ENCODE assay signal across 9 cellular contexts in genomic region chr3:142595141-142595540, GRCh38. TPM values are rescaled to one million over a fixed set of nuclear protein-coding genes. Genes with fewer than 3 reads are reported as not detected.
DNase-seq lines count a peak whose midpoint lies in the region; ATAC-seq, FAIRE-seq and TF ChIP-seq lines count a peak whose summit lies in the region.
"Had no signal": no experiment of that assay in that cellular context is flagged by ENCODE, and none has a peak within 500 bp of the region (broad histone marks: within the 10 kb centered on the region; RNA-seq: fewer than 3 reads in every experiment).

No MANE protein-coding gene starts in this region.

- H3K79me1 ChIP-seq in IMR-90 (ENCODE audit: low read depth in 1 of 2, low read length in 2 of 2) = no peaks in the 10 kb centered on the region; a peak in 1 of 4 replicates

- H4K91ac ChIP-seq in IMR-90 (ENCODE audit: insufficient read depth, low read depth, low read length) = no peak overlapping the region

- H2AK5ac ChIP-seq in IMR-90 (ENCODE audit: low read depth, low read length) = no peak overlapping the region

- H3K4me1 ChIP-seq in A673 (ENCODE audit: insufficient read depth, low read length, poor library complexity, severe bottlenecking) = no peaks in the 10 kb centered on the region
- no peaks in the 10 kb centered on the region for H3K4me1 ChIP-seq in IMR-90 (ENCODE audit: control insufficient read depth, insufficient read depth, low read length)
- peaks cover 0 to 14% of the 10 kb centered on the region in 2 experiments; a peak in 3 of 5 replicates for H3K4me1 ChIP-seq in K562 (replicated peaks in 1 of 2; ENCODE audit: control insufficient read depth in 2 of 2, insufficient read depth in 2 of 2, low read length in 2 of 2)
- peaks cover 2 to 18% of the 10 kb centered on the region in 2 donors for H3K4me1 ChIP-seq in mucosa of rectum (ENCODE audit: control insufficient read depth in 2 of 2, insufficient read depth in 2 of 2, low read length in 2 of 2)
- peaks cover 0 to 9% (median 7%) of the 10 kb centered on the region in 4 donors for H3K4me1 ChIP-seq in tibial artery

- no peak overlapping the region for H2BK20ac ChIP-seq in IMR-90 (ENCODE audit: low read depth, low read length)

- H2AK9ac ChIP-seq in IMR-90 (replicated peaks; ENCODE audit: low read depth, low read length, poor library complexity) = no peak overlapping the region

- no peak overlapping the region for H2BK5ac ChIP-seq in IMR-90 (ENCODE audit: low read depth, low read length, poor library complexity, severe bottlenecking)

- FAIRE-seq in K562 (lab: Jason Lieb, UNC) = no peak

- TF ChIP-seq EP300 in K562 (IDR thresholded peaks at IDR 0.05; ENCODE audit: low read length) = no peak

- H3K9ac ChIP-seq in IMR-90 (ENCODE audit: low read depth, low read length) (no peak overlapping the region; the same call in 1 of the 2 replicates), K562 (ENCODE audit: insufficient read depth in 1 of 2, low read depth in 2 of 2, low read length in 2 of 2) (peak overlapping the region in 1 of 2 experiments; percentile 63; a peak in 1 of 4 replicates), mucosa of rectum (ENCODE audit: low read depth in 1 of 2, low read length in 2 of 2) (peak overlapping the region in 1 of 2 donors; percentile 97)

- DNase-seq in A673 (ENCODE audit: low spot score) (no peak), IMR-90 (no peak), K562 (ENCODE audit: extremely low read depth in 1 of 4, low spot score in 3 of 4) (no peak), activated gamma-delta T cell (lab: John Stamatoyannopoulos, UW) (no peak), NCI-H526 treated with DMSO at 0.1 percent for 48 hours (lab: John Stamatoyannopoulos, UW) (no peak), tibial artery (no peak)
- DNase-seq: gastrocnemius medialis had no signal

- H3K4me3 ChIP-seq in A673 (ENCODE audit: low read depth, low read length, poor library complexity, severe bottlenecking) (peak overlapping the region; percentile 63), IMR-90 (ENCODE audit: insufficient read depth, low read depth, low read length) (no peak overlapping the region), K562 (no peak overlapping the region), mucosa of rectum (ENCODE audit: low read length in 2 of 2) (peak overlapping the region; percentile 95 to 96), tibial artery (peak overlapping the region in 1 of 2 donors; percentile 63)

- H3K23ac ChIP-seq in IMR-90 (ENCODE audit: low read depth, low read length) = no peak overlapping the region

- no peak overlapping the region for H4K5ac ChIP-seq in IMR-90 (ENCODE audit: low read depth, low read length)

- H4K8ac ChIP-seq in IMR-90 (ENCODE audit: low read depth in 2 of 2, low read length in 2 of 2) = no peak overlapping the region

- H3K56ac ChIP-seq in IMR-90 (ENCODE audit: extremely low read depth, insufficient read depth, low read length) = no peak overlapping the region

- in situ Hi-C loops in IMR-90 (cut with MboI; ENCODE audit: low sequenced_read_pairs) = no loop called here
- in situ Hi-C loops in K562 (cut with MboI) = loop anchor here (10.0 kb wide), 1 partner anchor 230 kb away; no protein-coding TSS in a partner anchor

- H3K27me3 ChIP-seq in A673 (replicated peaks; ENCODE audit: insufficient read depth, low read depth, low read length, poor library complexity) (no peaks in the 10 kb centered on the region), IMR-90 (ENCODE audit: control insufficient read depth, insufficient read depth, low read length) (peaks cover under 1% of the 10 kb centered on the region; the same call in 1 of the 2 replicates), K562 (ENCODE audit: control insufficient read depth in 2 of 2, insufficient read depth in 2 of 2, low read length in 2 of 2) (no peaks in the 10 kb centered on the region), mucosa of rectum (ENCODE audit: control insufficient read depth in 2 of 2, insufficient read depth in 2 of 2, low read length in 2 of 2) (no peaks in the 10 kb centered on the region), tibial artery (no peaks in the 10 kb centered on the region)
- H3K27me3 ChIP-seq: gastrocnemius medialis had no signal

- H3K27ac ChIP-seq in A673 (ENCODE audit: low read depth, low read length, poor library complexity, severe bottlenecking) (no peak overlapping the region), IMR-90 (ENCODE audit: insufficient read depth, low read length) (no peak overlapping the region), K562 (ENCODE audit: extremely low read depth, low read depth, low read length) (peak overlapping the region; percentile 62; the same call in 2 of the 3 replicates), mucosa of rectum (ENCODE audit: low read depth in 2 of 2, low read length in 2 of 2) (peak overlapping the region; percentile 91 to 93), tibial artery (peak overlapping the region in 1 of 2 donors; percentile 65)

- H3K4me2 ChIP-seq in IMR-90 (ENCODE audit: low read depth, low read length) (peak overlapping the region; percentile 75; the same call in 1 of the 2 replicates), K562 (ENCODE audit: insufficient read depth, low read length) (peak overlapping the region; percentile 84; the same call in 1 of the 2 replicates)

- BruUV-seq in A673 (replicated peaks; lab: Mats Ljungman, UMichigan) (no TSS peak), IMR-90 (replicated peaks; lab: Mats Ljungman, UMichigan) (no TSS peak), K562 (replicated peaks; lab: Mats Ljungman, UMichigan) (no TSS peak)

- no CpG with 5 or more reads among the region's 1 CpG for WGBS in IMR-90 (ENCODE audit: extremely low coverage in 2 of 2, insufficient read length in 1 of 2), 2 experiments
- WGBS in K562 (ENCODE audit: insufficient coverage, low coverage, missing lambda C conversion rate) = 11% methylated on average over 1 of the region's 1 CpG

- H2BK120ac ChIP-seq in IMR-90 (ENCODE audit: low read depth, low read length) = peak overlapping the region; percentile 21; the same call in 1 of the 2 replicates

- H3K14ac ChIP-seq in IMR-90 (replicated peaks; ENCODE audit: low read depth, low read length) = no peak overlapping the region

- no peak overlapping the region for H2BK15ac ChIP-seq in IMR-90 (ENCODE audit: low read depth, low read length)

- H3K36me3 ChIP-seq in A673 (ENCODE audit: insufficient read depth, low read length, poor library complexity, severe bottlenecking) (no peaks in the 10 kb centered on the region), IMR-90 (ENCODE audit: control insufficient read depth, insufficient read depth, low read length) (no peaks in the 10 kb centered on the region), K562 (ENCODE audit: control insufficient read depth, insufficient read depth, low read length) (no peaks in the 10 kb centered on the region), mucosa of rectum (ENCODE audit: control insufficient read depth in 2 of 2, insufficient read depth in 2 of 2, low read length in 2 of 2) (peaks cover 0 to 3% of the 10 kb centered on the region in 2 donors), tibial artery (no peaks in the 10 kb centered on the region)
- H3K36me3 ChIP-seq: gastrocnemius medialis had no signal

- H3K4ac ChIP-seq in IMR-90 (ENCODE audit: low read depth, low read length) = no peak overlapping the region

- H3K9me3 ChIP-seq in A673 (ENCODE audit: low read depth, low read length, poor library complexity, severe bottlenecking) (no peaks in the 10 kb centered on the region), IMR-90 (ENCODE audit: control insufficient read depth, insufficient read depth, low read length) (no peaks in the 10 kb centered on the region), K562 (replicated peaks; ENCODE audit: control insufficient read depth, insufficient read depth, low read depth, low read length) (no peaks in the 10 kb centered on the region), mucosa of rectum (ENCODE audit: control insufficient read depth in 2 of 2, low read length in 2 of 2) (no peaks in the 10 kb centered on the region), tibial artery (no peaks in the 10 kb centered on the region)
- H3K9me3 ChIP-seq: gastrocnemius medialis had no signal

- ATAC-seq in IMR-90 (ENCODE audit: low read depth) = no peak
- no peak for ATAC-seq in K562
- ATAC-seq in GM18868 (IDR thresholded peaks at IDR 0.05; ENCODE audit: unreplicated experiment) = no peak

- TF ChIP-seq POLR2A in IMR-90 (IDR thresholded peaks at IDR 0.05; ENCODE audit: low read depth, low read length) (no peak), K562 (conservative IDR thresholded peaks at IDR 0.05) (no peak)

- no peaks in the 10 kb centered on the region for H4K20me1 ChIP-seq in IMR-90 (ENCODE audit: insufficient read depth, low read length)
- H4K20me1 ChIP-seq in K562 (replicated peaks; ENCODE audit: control insufficient read depth, insufficient read depth, low read length) = no peaks in the 10 kb centered on the region

- no peaks in the 10 kb centered on the region for H3K9me1 ChIP-seq in IMR-90 (ENCODE audit: insufficient read depth, low read length)
- no peaks in the 10 kb centered on the region for H3K9me1 ChIP-seq in K562 (ENCODE audit: control insufficient read depth, insufficient read depth, low read length)

- intact Hi-C loops in A673 (cut with micrococcal nuclease; ENCODE audit: unreplicated experiment) = no loop called here
- intact Hi-C loops in IMR-90 (cut with micrococcal nuclease) = loop anchor here (5.0 to 10.0 kb wide), 2 partner anchors 127 to 210 kb away; partner anchors contain the start of gene TRPC1
- intact Hi-C loops in K562 (cut with micrococcal nuclease) = loop anchor here (5.0 kb wide), 1 partner anchor 132 kb away; no protein-coding TSS in a partner anchor
- intact Hi-C loops in tibial artery (cut with DNase I; ENCODE audit: low total_unique reads) = no loop called here

- H3K79me2 ChIP-seq in K562 (ENCODE audit: control insufficient read depth, insufficient read depth, low read length) = peaks cover 26% of the 10 kb centered on the region

- CTCF ChIA-PET in A673 (lab: Charles Lee) = no interaction called here
- CTCF ChIA-PET in IMR-90 (lab: Yijun Ruan, JAX) = no interaction called here
- CTCF ChIA-PET in K562 (lab: Yijun Ruan, JAX; ENCODE audit: low intra/inter-chr PET ratio) = no interaction called here

- TF ChIP-seq CTCF in A673 (conservative IDR thresholded peaks at IDR 0.05; ENCODE audit: low read depth, low read length) = no peak
- no peak for TF ChIP-seq CTCF in IMR-90 (conservative IDR thresholded peaks at IDR 0.05; ENCODE audit: low read depth, low read length)
- TF ChIP-seq CTCF in K562 (IDR thresholded peaks at IDR 0.05 in 2 of 3, conservative IDR thresholded peaks at IDR 0.05 in 1 of 3; ENCODE audit: insufficient read depth in 2 of 3, low read depth in 1 of 3, low read length in 3 of 3) = no peak
- no peak for TF ChIP-seq CTCF in tibial artery (IDR thresholded peaks at IDR 0.05)

- H3K18ac ChIP-seq in IMR-90 (ENCODE audit: low read depth, low read length) = no peak overlapping the region

- POLR2A ChIA-PET in A673 (lab: Charles Lee; ENCODE audit: low non-redundant PET) = no interaction called here
- POLR2A ChIA-PET in IMR-90 (lab: Charles Lee; ENCODE audit: unreplicated experiment) = no interaction called here
- POLR2A ChIA-PET in K562 (lab: Yijun Ruan, JAX) = no interaction called here

- TF ChIP-seq RAD21 in IMR-90 (IDR thresholded peaks at IDR 0.05; ENCODE audit: low read length) (no peak), K562 (CRISPR knock-in tag; conservative IDR thresholded peaks at IDR 0.05 in 1 of 2, IDR thresholded peaks at IDR 0.05 in 1 of 2) (no peak)

- dilution Hi-C loops in IMR-90 (cut with HindIII; ENCODE audit: low sequenced_read_pairs, unreplicated experiment) = no loop called here

- H2AFZ ChIP-seq in IMR-90 (replicated peaks; ENCODE audit: low read length, poor library complexity) (peak overlapping the region; percentile 18), K562 (ENCODE audit: low read depth, low read length) (peak overlapping the region; percentile 97)

RNA-seq across cellular contexts. Expression of gene PLS1, which starts 1.1 kb away (rescaled TPM):
- total RNA-seq in A673 (2021) = 6.4 and 8.9 TPM in 2 replicates
- 0.90 and 1.7 TPM in 2 replicates for total RNA-seq in IMR-90 (2012; rRNA removed)
- polyA plus RNA-seq in IMR-90 (2012; rRNA removed) = 0.29 and 0.34 TPM in 2 replicates
- polyA plus RNA-seq in IMR-90 (2012; cell fraction: cytosol; rRNA removed) = 0.07 and 0.18 TPM in 2 replicates
- 0.01 and 0.15 TPM in 2 replicates for polyA plus RNA-seq in IMR-90 (2012; cell fraction: nucleus; rRNA removed; ENCODE audit: low replicate concordance)
- total RNA-seq in K562 (2011; cell fraction: chromatin; rRNA removed; ENCODE audit: low replicate concordance) = 6.6 and 24.4 TPM in 2 replicates
- 1.8 and 2.2 TPM in 2 replicates for total RNA-seq in K562 (2011; cell fraction: nucleolus; rRNA removed)
- 10.0 and 11.6 TPM in 2 replicates for total RNA-seq in K562 (2011; cell fraction: nucleoplasm; rRNA removed)
- 7.8 and 9.5 TPM in 2 replicates for total RNA-seq in K562 (2014; rRNA removed)
- total RNA-seq in K562 (2014; rRNA removed; fragmentation: Illumina TruSeq; extraction: Trizol) = 16.2 and 17.8 TPM in 2 replicates
- 11.9 and 13.7 TPM in 2 replicates for total RNA-seq in K562 (2015; rRNA removed; fragmentation: Illumina TruSeq; extraction: Trizol)
- 9.0 and 11.5 TPM in 2 replicates for total RNA-seq in K562 (2021)
- polyA plus RNA-seq in K562 (2011; rRNA removed) = 10.8 and 20.1 TPM in 2 replicates
- polyA plus RNA-seq in K562 (2011; cell fraction: cytosol; rRNA removed) = 3.5 and 6.8 TPM in 2 replicates
- polyA plus RNA-seq in K562 (2011; cell fraction: nucleus; rRNA removed) = 4.2 and 4.5 TPM in 2 replicates
- polyA plus RNA-seq in K562 (2012) = 6.4 and 7.2 TPM in 2 replicates
- 9.9 and 13.0 TPM in 2 replicates for polyA plus RNA-seq in K562 (2014; fragmentation: Illumina TruSeq; extraction: Trizol)
- 10 to 100 TPM; 10.6 to 21.3 TPM for polyA plus RNA-seq in K562 (2014; fragmentation: Nextera tagmentation; extraction: Ambion mirVana)
- polyA plus RNA-seq in K562 (2014; rRNA removed) = 6.1 and 11.0 TPM in 2 replicates
- polyA minus RNA-seq in K562 (2011; rRNA and poly(A)+ RNA removed) = 23.9 and 26.7 TPM in 2 replicates
- polyA minus RNA-seq in K562 (2011; cell fraction: cytosol; rRNA and poly(A)+ RNA removed) = 6.5 and 10.6 TPM in 2 replicates
- polyA minus RNA-seq in K562 (2011; cell fraction: nucleus; rRNA and poly(A)+ RNA removed) = 5.5 and 10.4 TPM in 2 replicates

RNA-seq across cellular contexts. Expression of gene ATR, which starts 16.6 kb away (rescaled TPM):
- total RNA-seq in A673 (2021) (27.5 and 28.3 TPM in 2 replicates), IMR-90 (2012; rRNA removed) (28.0 and 36.7 TPM in 2 replicates), K562 (2014; rRNA removed) (20.7 and 23.2 TPM in 2 replicates), K562 (2014; rRNA removed; fragmentation: Illumina TruSeq; extraction: Trizol) (37.4 and 41.5 TPM in 2 replicates), K562 (2015; rRNA removed; fragmentation: Illumina TruSeq; extraction: Trizol) (37.0 and 37.8 TPM in 2 replicates), K562 (2021) (27.2 and 28.9 TPM in 2 replicates)
- polyA plus RNA-seq in IMR-90 (2012; rRNA removed) (6.5 and 9.5 TPM in 2 replicates), K562 (2011; rRNA removed) (22.9 and 33.6 TPM in 2 replicates), K562 (2014; fragmentation: Illumina TruSeq; extraction: Trizol) (16.8 and 21.9 TPM in 2 replicates), K562 (2014; fragmentation: Nextera tagmentation; extraction: Ambion mirVana) (10 to 100 TPM; 19.8 to 20.3 TPM), K562 (2014; rRNA removed) (18.0 and 21.4 TPM in 2 replicates)
- 1.2 TPM in 2 replicates for polyA plus RNA-seq in IMR-90 (2012; cell fraction: cytosol; rRNA removed)
- polyA plus RNA-seq in IMR-90 (2012; cell fraction: nucleus; rRNA removed; ENCODE audit: low replicate concordance) = 5.2 and 30.0 TPM in 2 replicates
- 37.1 and 152 TPM in 2 replicates for total RNA-seq in K562 (2011; cell fraction: chromatin; rRNA removed; ENCODE audit: low replicate concordance)
- total RNA-seq in K562 (2011; cell fraction: nucleolus; rRNA removed) = 15.7 and 24.5 TPM in 2 replicates
- total RNA-seq in K562 (2011; cell fraction: nucleoplasm; rRNA removed) = 41.6 and 44.8 TPM in 2 replicates
- polyA plus RNA-seq in K562 (2011; cell fraction: cytosol; rRNA removed) = 4.5 and 8.3 TPM in 2 replicates
- polyA plus RNA-seq in K562 (2011; cell fraction: nucleus; rRNA removed) = 30.9 and 39.1 TPM in 2 replicates
- 14.8 and 17.1 TPM in 2 replicates for polyA plus RNA-seq in K562 (2012)
- polyA minus RNA-seq in K562 (2011; rRNA and poly(A)+ RNA removed) = 66.9 and 67.3 TPM in 2 replicates
- polyA minus RNA-seq in K562 (2011; cell fraction: cytosol; rRNA and poly(A)+ RNA removed) = 18.6 and 25.4 TPM in 2 replicates
- 40.7 and 69.0 TPM in 2 replicates for polyA minus RNA-seq in K562 (2011; cell fraction: nucleus; rRNA and poly(A)+ RNA removed)

Comparison
In these comparisons a context has a peak if more than half of its experiments do, and no peak if none do; other contexts are left out.
1. H3K27ac ChIP-seq: peak in K562 (single experiment) and mucosa of rectum (2 of 2); none in A673 (single experiment) and IMR-90 (single experiment).
2. H3K4me3 ChIP-seq: peak in A673 (single experiment) and mucosa of rectum (2 of 2); none in IMR-90 (single experiment) and K562 (single experiment).
3. intact Hi-C loops: an anchor here in IMR-90 (5.0 to 10.0 kb wide) and K562 (5.0 kb wide); none called in A673 and tibial artery.